ENCODE assay signal across 1 cellular context in genomic region chr6:168441434-168442391, GRCh38.
TF ChIP-seq lines count a peak whose summit lies in the region.

No MANE protein-coding gene starts in this region.

TF ChIP-seq in A549, 52 proteins besides CTCF, POLR2A, EP300 and RAD21 (continued from another document):
- TF ChIP-seq REST (IDR thresholded peaks at IDR 0.05): no peak
- TF ChIP-seq JUNB (IDR thresholded peaks at IDR 0.05): no peak
- no peak for TF ChIP-seq GATA3 (IDR thresholded peaks at IDR 0.05; ENCODE audit: borderline replicate concordance)
- no peak for TF ChIP-seq POLR2AphosphoS2 (conservative IDR thresholded peaks at IDR 0.05; ENCODE audit: low read length)
- no peak for TF ChIP-seq NPAS2 (CRISPR knock-in tag; IDR thresholded peaks at IDR 0.05; ENCODE audit: borderline replicate concordance)
- no peak for TF ChIP-seq BHLHE40 (IDR thresholded peaks at IDR 0.05; ENCODE audit: low read depth, low read length)
- TF ChIP-seq RFX5 (IDR thresholded peaks at IDR 0.05): no peak
- TF ChIP-seq PBX3 (IDR thresholded peaks at IDR 0.05): no peak
- TF ChIP-seq SREBF2 (IDR thresholded peaks at IDR 0.05): no peak
